24 cellular contexts compared by ENCODE assay signal in the genomic region with DNA sequence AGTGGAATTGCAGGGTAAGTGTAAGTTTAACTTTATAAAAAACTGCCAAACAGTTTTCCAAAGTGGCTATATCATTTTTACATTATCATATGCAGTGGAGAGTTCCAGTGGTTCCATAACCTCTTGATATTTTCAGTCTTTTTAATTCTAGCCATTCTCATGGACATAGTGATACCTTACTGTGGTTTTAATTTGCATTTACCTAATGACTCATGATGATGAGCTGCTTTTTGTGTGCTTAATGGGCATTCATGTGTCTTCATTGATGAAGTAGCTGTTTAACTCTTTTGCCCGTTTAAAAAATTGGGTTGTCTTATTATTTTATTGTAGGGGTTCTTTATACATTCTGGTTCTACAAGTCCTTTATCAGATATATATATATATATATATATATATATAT.
"Had no signal": no experiment of that assay in that cellular context is flagged by ENCODE, and none has a peak within 500 bp of the region (broad histone marks: within the 10 kb centered on the region; RNA-seq: fewer than 3 reads in every experiment).

No MANE protein-coding gene starts in this region.

- H3K36me3 ChIP-seq: thyroid gland, upper lobe of right lung had no signal

- H3K27ac ChIP-seq: heart right ventricle, thyroid gland, upper lobe of right lung had no signal

- H3K9me3 ChIP-seq: thyroid gland, upper lobe of right lung had no signal

- ATAC-seq: activated CD8-positive, alpha-beta T cell treated with anti-CD3 and anti-CD28 coated beads, Interleukin-2, amount 10 ng/mL, durations not matched to agents 7 days and 5 days; heart right ventricle; left colon; sciatic nerve; upper lobe of right lung had no signal

- H3K9me3 Mint-ChIP-seq: activated T-helper 1 cell treated with anti-CD3 and anti-CD28 coated beads, Interleukin-12 subunit alpha, Interleukin-12 subunit beta, Interleukin-2, Interleukin-4 antibody, amounts not matched to agents 30 ng/mL and 10 ng/mL and 1 ng/mL, durations not matched to agents 14 hours and 24 hours and 36 hours; T-helper 1 cell treated with Interleukin-12 subunit alpha and Interleukin-12 subunit beta and Interleukin-4 antibody, amounts not matched to agents 30 μg/mL and 1 μg/mL, for 36 hours had no signal

- H3K4me3 ChIP-seq: heart right ventricle, thyroid gland, upper lobe of right lung had no signal

- H3K27me3 Mint-ChIP-seq: activated naive CD8-positive, alpha-beta T cell had no signal

- H3K4me3 Mint-ChIP-seq: activated CD8-positive, alpha-beta T cell treated with anti-CD3 and anti-CD28 coated beads, Interleukin-2, amount 10 ng/mL, durations not matched to agents 7 days and 5 days; activated naive CD8-positive, alpha-beta T cell; activated T-helper 1 cell treated with anti-CD3 and anti-CD28 coated beads, Interleukin-12 subunit alpha, Interleukin-12 subunit beta, Interleukin-2, Interleukin-4 antibody, amounts not matched to agents 30 ng/mL and 10 ng/mL and 1 ng/mL, durations not matched to agents 14 hours and 24 hours and 36 hours; nephron; T-helper 1 cell treated with Interleukin-12 subunit alpha and Interleukin-12 subunit beta and Interleukin-4 antibody, amounts not matched to agents 30 μg/mL and 1 μg/mL, for 36 hours had no signal

- H3K27ac Mint-ChIP-seq: activated CD8-positive, alpha-beta T cell treated with anti-CD3 and anti-CD28 coated beads, Interleukin-2, amount 10 ng/mL, durations not matched to agents 7 days and 5 days; activated T-helper 1 cell treated with anti-CD3 and anti-CD28 coated beads, Interleukin-12 subunit alpha, Interleukin-12 subunit beta, Interleukin-2, Interleukin-4 antibody, amounts not matched to agents 30 ng/mL and 10 ng/mL and 1 ng/mL, durations not matched to agents 14 hours and 24 hours and 36 hours; T-helper 1 cell treated with Interleukin-12 subunit alpha and Interleukin-12 subunit beta and Interleukin-4 antibody, amounts not matched to agents 30 μg/mL and 1 μg/mL, for 36 hours had no signal

- H3K27me3 ChIP-seq: heart right ventricle, thyroid gland, upper lobe of right lung had no signal

- DNase-seq: activated CD4-positive, alpha-beta T cell treated with anti-CD3 and anti-CD28 coated beads, Interleukin-2, amount 50 U/mL, for 1 hour; activated CD4-positive, CD25-positive, alpha-beta regulatory T cell; activated CD8-positive, alpha-beta T cell treated with anti-CD3 and anti-CD28 coated beads, Interleukin-2, amount 10 ng/mL, durations not matched to agents 7 days and 5 days; activated gamma-delta T cell treated with Interleukin-2 at 50 U/mL for 16 hours; amniotic stem cell; cerebellar nuclear complex; foreskin fibroblast; heart right ventricle; islet precursor cell; left colon; mesenchymal stem cell; small intestine; stimulated activated CD4-positive, alpha-beta T cell treated with anti-CD3 and anti-CD28 coated beads, Interleukin-2, amount 100 ng/mL, for 48 hours; stimulated activated CD8-positive, alpha-beta memory T cell treated with anti-CD3 and anti-CD28 coated beads, Interleukin-4, amount 100 ng/mL, for 48 hours; stimulated activated naive CD4-positive, alpha-beta T cell; substantia nigra; T1000; thyroid gland; upper lobe of right lung had no signal
